ENCODE assay signal across 8 cellular contexts in genomic region chr15:63121382-63122001, GRCh38. TPM values are rescaled to one million over a fixed set of nuclear protein-coding genes. Genes with fewer than 3 reads are reported as not detected.
DNase-seq lines count a peak whose midpoint lies in the region; ATAC-seq, FAIRE-seq and TF ChIP-seq lines count a peak whose summit lies in the region.

Gene LACTB (plus strand): TSS chr15:63121861. CDS start chr15:63121872, 11 bp downstream.

- DNase-seq in NCI-H146 (lab: John Stamatoyannopoulos, UW) (peak; percentile 86), T-helper 22 cell (ENCODE audit: low read depth) (peak; percentile 60), ascending aorta (ENCODE audit: low spot score in 2 of 2) (peak; percentile 42 to 93), right cardiac atrium (peak; percentile 88 to 96 (median 95)), pulmonary artery endothelial cell (ENCODE audit: low read depth, low spot score) (peak; percentile 77), urothelium cell line (ENCODE audit: low spot score) (peak; percentile 95)

- H3K27me3 ChIP-seq in ascending aorta (no peaks in the 10 kb centered on the region), right cardiac atrium (ENCODE audit: control insufficient read depth, insufficient read depth) (no peaks in the 10 kb centered on the region)

- H3K27ac ChIP-seq in ascending aorta (peak within 1 kb of the TSS; percentile 76 to 89), right cardiac atrium (ENCODE audit: low read length) (peak within 1 kb of the TSS; percentile 97)

- WGBS in right cardiac atrium = 2% methylated on average over 40 of the region's 40 CpGs

- TF ChIP-seq POLR2A in GM15510 (IDR thresholded peaks at IDR 0.05; ENCODE audit: borderline replicate concordance, extremely low read depth, insufficient read length) = peak; percentile 61

- FAIRE-seq in urothelium cell line (lab: Jason Lieb, UNC) = peak; percentile 88

- intact Hi-C loops in ascending aorta (cut with DNase I) (loop anchor here (1.0 to 5.0 kb wide), 3 partner anchors 36 to 156 kb away; partner anchors contain the start of genes APH1B, RAB8B and RPS27L), right cardiac atrium (cut with DNase I) (no loop called here)

- peaks cover 0 to 6% of the 10 kb centered on the region in 2 donors for H3K36me3 ChIP-seq in ascending aorta

- H3K4me3 ChIP-seq in ascending aorta = peak within 1 kb of the TSS; percentile 73 to 77
- H3K4me3 ChIP-seq in right cardiac atrium (ENCODE audit: low read length) = peak within 1 kb of the TSS; percentile 95

- ATAC-seq in HG02763 (IDR thresholded peaks at IDR 0.05; ENCODE audit: unreplicated experiment) = peak; percentile 59
- peak; percentile 94 to 97 for ATAC-seq in right cardiac atrium

- TF ChIP-seq CTCF in ascending aorta (IDR thresholded peaks at IDR 0.05) = no peak

- no peaks in the 10 kb centered on the region for H3K9me3 ChIP-seq in ascending aorta
- no peaks in the 10 kb centered on the region for H3K9me3 ChIP-seq in right cardiac atrium (ENCODE audit: control insufficient read depth, low read length)

- H3K4me1 ChIP-seq in ascending aorta (peaks cover 0 to 4% of the 10 kb centered on the region in 2 donors), right cardiac atrium (ENCODE audit: control insufficient read depth, insufficient read depth, low read length) (no peaks in the 10 kb centered on the region)

RNA-seq across cellular contexts. Expression of gene LACTB, which starts in this region (rescaled TPM):
- total RNA-seq in ascending aorta (4.6 TPM), right cardiac atrium (10 to 100 TPM; 15.1 to 15.9 (median 15.8) TPM), pulmonary artery endothelial cell (22.4 and 33.2 TPM in 2 replicates)
- polyA plus RNA-seq in right cardiac atrium = 23.4 TPM

Comparison
In these comparisons a context has a peak if more than half of its experiments do, and no peak if none do; other contexts are left out.
1. Peak in every context shown above with its lines: DNase-seq, ATAC-seq, H3K4me3 ChIP-seq and H3K27ac ChIP-seq.